ENCODE assay signal across 1 cellular context in genomic region chr15:62389887-62390792, GRCh38.
A peak's percentile ranks its signal among the peaks of the same experiment; 100 is the strongest.
TF ChIP-seq lines count a peak whose summit lies in the region.

TSS of gene TLN2 (plus strand) at chr15:62390550.

TF ChIP-seq in GM12878, 131 proteins besides CTCF, POLR2A, EP300 and RAD21 (continued from another document):
- TF ChIP-seq REST (IDR thresholded peaks at IDR 0.05; ENCODE audit: low read depth, low read length) (0 out of 2 replicates have a peak, but pooled peaks have one; percentile 38), FOS (IDR thresholded peaks at IDR 0.05; ENCODE audit: borderline replicate concordance, extremely low read depth, insufficient read length) (no peak), PKNOX1 (IDR thresholded peaks at IDR 0.05) (no peak), RELA (IDR thresholded peaks at IDR 0.05; ENCODE audit: borderline replicate concordance, partially characterized antibody) (peak; percentile 45), SRF (IDR thresholded peaks at IDR 0.05; ENCODE audit: low read depth in 2 of 2, low read length in 2 of 2) (peak in 1 of 2 experiments; percentile 79; a peak in 2 of 4 replicates), EGR1 (IDR thresholded peaks at IDR 0.05; ENCODE audit: borderline replicate concordance in 1 of 2, low read depth in 2 of 2, low read length in 2 of 2) (peak in 1 of 2 experiments; percentile 79; a peak in 1 of 3 replicates), SIN3A (IDR thresholded peaks at IDR 0.05; ENCODE audit: low read depth, low read length) (peak; percentile 63; the same call in 1 of the 2 replicates), CBFB (IDR thresholded peaks at IDR 0.05; ENCODE audit: low read depth) (peak; percentile 48; the same call in 1 of the 2 replicates), RB1 (IDR thresholded peaks at IDR 0.05; ENCODE audit: borderline replicate concordance) (peak; percentile 71; the same call in 1 of the 2 replicates), MLLT1 (IDR thresholded peaks at IDR 0.05) (no peak), ZBTB11 (CRISPR knock-in tag; IDR thresholded peaks at IDR 0.05) (no peak), ZNF622 (IDR thresholded peaks at IDR 0.05) (no peak), SMARCA5 (IDR thresholded peaks at IDR 0.05) (0 out of 2 replicates have a peak, but pooled peaks have one; percentile 51), SUPT20H (IDR thresholded peaks at IDR 0.05; ENCODE audit: borderline replicate concordance, control insufficient read depth, low read depth, low read length) (no peak), MYC (IDR thresholded peaks at IDR 0.05; ENCODE audit: insufficient read depth, insufficient read length, insufficient replicate concordance, low read length, severe bottlenecking) (no peak), HCFC1 (IDR thresholded peaks at IDR 0.05; ENCODE audit: low read length) (peak; percentile 67), PML (IDR thresholded peaks at IDR 0.05; ENCODE audit: low read length) (peak; percentile 49; the same call in 1 of the 2 replicates)
